18 cellular contexts compared by ENCODE assay signal in the genomic region with DNA sequence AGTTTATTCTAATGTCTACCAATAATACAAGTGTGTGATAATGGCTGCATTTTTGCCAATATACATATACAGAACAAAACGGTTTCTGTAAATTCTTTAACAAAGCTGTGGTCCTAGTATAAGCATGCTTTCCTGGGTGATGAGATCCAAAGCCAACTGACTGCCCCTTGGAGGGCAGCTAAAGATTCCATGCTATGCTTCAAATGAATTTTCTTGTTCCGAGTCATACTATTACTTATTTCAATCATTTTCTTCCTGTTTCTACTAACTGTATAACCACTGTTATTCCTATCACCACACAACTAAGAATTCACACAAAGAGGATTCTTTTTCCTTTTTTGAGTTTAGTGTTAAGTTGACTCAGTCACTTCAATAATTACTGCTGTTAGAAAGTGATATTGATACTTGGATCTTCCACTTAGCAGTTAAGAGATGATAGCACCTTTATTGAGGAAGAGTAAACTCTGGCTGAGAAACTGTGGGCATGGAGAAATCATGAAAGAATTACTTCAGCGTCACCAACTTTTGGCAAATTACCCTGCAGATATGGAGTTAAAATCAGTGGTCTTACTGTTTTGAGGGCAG.
DNase-seq lines count a peak whose midpoint lies in the region; ATAC-seq and TF ChIP-seq lines count a peak whose summit lies in the region.
"Had no signal": no experiment of that assay in that cellular context is flagged by ENCODE, and none has a peak within 500 bp of the region (broad histone marks: within the 10 kb centered on the region; RNA-seq: fewer than 3 reads in every experiment).

No MANE protein-coding gene starts in this region.

- TF ChIP-seq CTCF in GM23338 (conservative IDR thresholded peaks at IDR 0.05; ENCODE audit: low read depth in 2 of 2) (no peak), foreskin fibroblast (IDR thresholded peaks at IDR 0.05; ENCODE audit: low read depth, low read length) (no peak), uterus (IDR thresholded peaks at IDR 0.05) (no peak), gastroesophageal sphincter (IDR thresholded peaks at IDR 0.05) (no peak)

- TF ChIP-seq EP300 in gastroesophageal sphincter (IDR thresholded peaks at IDR 0.05), result no peak

- DNase-seq in GM23338 (ENCODE audit: low spot score) (no peak), foreskin fibroblast (peak; percentile 23 to 66), uterus (no peak), UCSD-AML1 (lab: John Stamatoyannopoulos, UW; ENCODE audit: unreplicated experiment) (no peak)
- DNase-seq in stimulated activated effector memory CD8-positive, alpha-beta T cell treated with anti-CD3 and anti-CD28 coated beads, Interleukin-12 subunit alpha, Interleukin-12 subunit beta, amount 100 ng/mL, for 72 hours (ENCODE audit: low spot score in 2 of 2), result no peak
- DNase-seq: activated naive CD8-positive, alpha-beta T cell treated with anti-CD3 and anti-CD28 coated beads, Interleukin-2, amount 10 ng/mL, durations not matched to agents 7 days and 5 days; activated T-cell treated with anti-CD3 and anti-CD28 coated beads, Interleukin-2, amount 50 U/mL, for 72 hours; Calu3; glutamatergic neuron; GOT3; left ventricle myocardium superior; NCI-H146; NCI-H345; stimulated activated naive CD4-positive, alpha-beta T cell; thyroid gland had no signal

- no peaks in the 10 kb centered on the region; the same call in 2 of the 3 replicates for H3K9me3 Mint-ChIP-seq in GM23338
- no peaks in the 10 kb centered on the region for H3K9me3 Mint-ChIP-seq in activated T-helper 17 cell treated with anti-CD3 and anti-CD28 coated beads, Interleukin-2, amount 50 U/mL, for 72 hours
- H3K9me3 Mint-ChIP-seq in stimulated activated effector memory CD8-positive, alpha-beta T cell treated with anti-CD3 and anti-CD28 coated beads, Interleukin-12 subunit alpha, Interleukin-12 subunit beta, amount 100 ng/mL, for 72 hours, result no peaks in the 10 kb centered on the region
- H3K9me3 Mint-ChIP-seq: activated naive CD8-positive, alpha-beta T cell treated with anti-CD3 and anti-CD28 coated beads, Interleukin-2, amount 10 ng/mL, durations not matched to agents 7 days and 5 days; activated T-cell treated with anti-CD3 and anti-CD28 coated beads, Interleukin-2, amount 50 U/mL, for 72 hours had no signal

- no peaks in the 10 kb centered on the region for H3K4me1 Mint-ChIP-seq in GM23338
- H3K4me1 Mint-ChIP-seq in activated T-helper 17 cell treated with anti-CD3 and anti-CD28 coated beads, Interleukin-2, amount 50 U/mL, for 72 hours, result no peaks in the 10 kb centered on the region
- peaks cover 6% of the 10 kb centered on the region for H3K4me1 Mint-ChIP-seq in stimulated activated effector memory CD8-positive, alpha-beta T cell treated with anti-CD3 and anti-CD28 coated beads, Interleukin-12 subunit alpha, Interleukin-12 subunit beta, amount 100 ng/mL, for 72 hours
- H3K4me1 Mint-ChIP-seq: activated naive CD8-positive, alpha-beta T cell treated with anti-CD3 and anti-CD28 coated beads, Interleukin-2, amount 10 ng/mL, durations not matched to agents 7 days and 5 days had no signal

- H4K20me1 ChIP-seq in GM23338 (replicated peaks; ENCODE audit: insufficient read depth), result no peaks in the 10 kb centered on the region

- peak overlapping the region; percentile 80; the same call in 1 of the 2 replicates for H2AFZ ChIP-seq in GM23338

- H3K4me3 Mint-ChIP-seq in GM23338, result no peak overlapping the region
- H3K4me3 Mint-ChIP-seq in activated T-helper 17 cell treated with anti-CD3 and anti-CD28 coated beads, Interleukin-2, amount 50 U/mL, for 72 hours, result no peak overlapping the region
- H3K4me3 Mint-ChIP-seq in stimulated activated effector memory CD8-positive, alpha-beta T cell treated with anti-CD3 and anti-CD28 coated beads, Interleukin-12 subunit alpha, Interleukin-12 subunit beta, amount 100 ng/mL, for 72 hours, result no peak overlapping the region
- H3K4me3 Mint-ChIP-seq: activated naive CD8-positive, alpha-beta T cell treated with anti-CD3 and anti-CD28 coated beads, Interleukin-2, amount 10 ng/mL, durations not matched to agents 7 days and 5 days had no signal

- H3F3A ChIP-seq in GM23338 (replicated peaks; ENCODE audit: low read depth), result no peaks in the 10 kb centered on the region

- H3K27ac ChIP-seq in GM23338 (ENCODE audit: low read depth), result no peak overlapping the region; the same call in 1 of the 2 replicates
- H3K27ac ChIP-seq in uterus, result no peak overlapping the region
- no peak overlapping the region for H3K27ac ChIP-seq in gastroesophageal sphincter
- H3K27ac ChIP-seq: SK-N-MC, thyroid gland had no signal

- H3K4me3 ChIP-seq in GM23338, result no peak overlapping the region
- no peak overlapping the region for H3K4me3 ChIP-seq in foreskin fibroblast (ENCODE audit: low read depth in 1 of 2, low read length in 2 of 2)
- H3K4me3 ChIP-seq in uterus, result no peak overlapping the region
- H3K4me3 ChIP-seq in gastroesophageal sphincter, result no peak overlapping the region
- H3K4me3 ChIP-seq: SK-N-MC, thyroid gland had no signal

- no peaks in the 10 kb centered on the region for H3K79me2 ChIP-seq in GM23338 (replicated peaks; ENCODE audit: insufficient read depth)

- ATAC-seq in GM23338, result no peak
- ATAC-seq in activated T-helper 17 cell treated with anti-CD3 and anti-CD28 coated beads, Interleukin-2, amount 50 U/mL, for 72 hours (replicated peaks), result peak; percentile 11
- ATAC-seq in stimulated activated effector memory CD8-positive, alpha-beta T cell treated with anti-CD3 and anti-CD28 coated beads, Interleukin-12 subunit alpha, Interleukin-12 subunit beta, amount 100 ng/mL, for 72 hours, result peak; percentile 55
- no peak for ATAC-seq in gastroesophageal sphincter
- ATAC-seq: left ventricle myocardium superior had no signal

- H3K36me3 ChIP-seq in GM23338 (ENCODE audit: insufficient read depth), result no peaks in the 10 kb centered on the region
- H3K36me3 ChIP-seq in uterus, result no peaks in the 10 kb centered on the region
- no peaks in the 10 kb centered on the region for H3K36me3 ChIP-seq in gastroesophageal sphincter
- H3K36me3 ChIP-seq: thyroid gland had no signal

- intact Hi-C loops in uterus (cut with DNase I; ENCODE audit: low total_unique reads), result no loop called here

- no peaks in the 10 kb centered on the region for H3K9me2 ChIP-seq in GM23338 (ENCODE audit: insufficient read depth)

- H3K4me1 ChIP-seq in GM23338 (ENCODE audit: insufficient read depth), result no peaks in the 10 kb centered on the region
- no peaks in the 10 kb centered on the region for H3K4me1 ChIP-seq in uterus
- peaks cover 0 to 15% (median 4%) of the 10 kb centered on the region in 3 donors for H3K4me1 ChIP-seq in gastroesophageal sphincter
- H3K4me1 ChIP-seq: thyroid gland had no signal

- H3K27me3 Mint-ChIP-seq in GM23338 (ENCODE audit: insufficient read depth, low read depth, poor library complexity), result peaks cover 2% of the 10 kb centered on the region
- H3K27me3 Mint-ChIP-seq in activated T-helper 17 cell treated with anti-CD3 and anti-CD28 coated beads, Interleukin-2, amount 50 U/mL, for 72 hours, result peaks cover 8% of the 10 kb centered on the region

- peak overlapping the region; percentile 2; the same call in 1 of the 2 replicates for H3K27ac Mint-ChIP-seq in GM23338
- no peak overlapping the region for H3K27ac Mint-ChIP-seq in activated T-helper 17 cell treated with anti-CD3 and anti-CD28 coated beads, Interleukin-2, amount 50 U/mL, for 72 hours
- H3K27ac Mint-ChIP-seq in stimulated activated effector memory CD8-positive, alpha-beta T cell treated with anti-CD3 and anti-CD28 coated beads, Interleukin-12 subunit alpha, Interleukin-12 subunit beta, amount 100 ng/mL, for 72 hours, result no peak overlapping the region
- H3K27ac Mint-ChIP-seq: activated naive CD8-positive, alpha-beta T cell treated with anti-CD3 and anti-CD28 coated beads, Interleukin-2, amount 10 ng/mL, durations not matched to agents 7 days and 5 days; activated T-cell treated with anti-CD3 and anti-CD28 coated beads, Interleukin-2, amount 50 U/mL, for 72 hours had no signal

- WGBS in gastroesophageal sphincter (ENCODE audit: low coverage in 1 of 2), 2 donors, result 51 to 55% methylated on average over 2 to 3 of the region's 3 CpGs

- no peaks in the 10 kb centered on the region for H3K36me3 Mint-ChIP-seq in GM23338 (ENCODE audit: low read depth)
- H3K36me3 Mint-ChIP-seq in activated T-helper 17 cell treated with anti-CD3 and anti-CD28 coated beads, Interleukin-2, amount 50 U/mL, for 72 hours (ENCODE audit: low read depth), result no peaks in the 10 kb centered on the region
- H3K36me3 Mint-ChIP-seq in stimulated activated effector memory CD8-positive, alpha-beta T cell treated with anti-CD3 and anti-CD28 coated beads, Interleukin-12 subunit alpha, Interleukin-12 subunit beta, amount 100 ng/mL, for 72 hours, result no peaks in the 10 kb centered on the region
- H3K36me3 Mint-ChIP-seq: activated naive CD8-positive, alpha-beta T cell treated with anti-CD3 and anti-CD28 coated beads, Interleukin-2, amount 10 ng/mL, durations not matched to agents 7 days and 5 days had no signal

- TF ChIP-seq POLR2A in uterus (IDR thresholded peaks at IDR 0.05) (no peak), gastroesophageal sphincter (IDR thresholded peaks at IDR 0.05) (no peak)

- H3K9me3 ChIP-seq in uterus, result no peaks in the 10 kb centered on the region
- H3K9me3 ChIP-seq in gastroesophageal sphincter, result no peaks in the 10 kb centered on the region
- H3K9me3 ChIP-seq: thyroid gland had no signal

- no peaks in the 10 kb centered on the region for H3K27me3 ChIP-seq in GM23338 (ENCODE audit: insufficient read depth)
- no peaks in the 10 kb centered on the region for H3K27me3 ChIP-seq in uterus
- H3K27me3 ChIP-seq in gastroesophageal sphincter, result no peaks in the 10 kb centered on the region
- H3K27me3 ChIP-seq: thyroid gland had no signal

- H3K4me2 ChIP-seq in GM23338, result no peak overlapping the region

TF ChIP-seq in GM23338, 12 proteins besides CTCF, POLR2A, EP300 and RAD21:
- TF ChIP-seq, protein P1, sequence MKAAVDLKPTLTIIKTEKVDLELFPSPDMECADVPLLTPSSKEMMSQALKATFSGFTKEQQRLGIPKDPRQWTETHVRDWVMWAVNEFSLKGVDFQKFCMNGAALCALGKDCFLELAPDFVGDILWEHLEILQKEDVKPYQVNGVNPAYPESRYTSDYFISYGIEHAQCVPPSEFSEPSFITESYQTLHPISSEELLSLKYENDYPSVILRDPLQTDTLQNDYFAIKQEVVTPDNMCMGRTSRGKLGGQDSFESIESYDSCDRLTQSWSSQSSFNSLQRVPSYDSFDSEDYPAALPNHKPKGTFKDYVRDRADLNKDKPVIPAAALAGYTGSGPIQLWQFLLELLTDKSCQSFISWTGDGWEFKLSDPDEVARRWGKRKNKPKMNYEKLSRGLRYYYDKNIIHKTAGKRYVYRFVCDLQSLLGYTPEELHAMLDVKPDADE (IDR thresholded peaks at IDR 0.05), result no peak
- TF ChIP-seq NANOG (IDR thresholded peaks at IDR 0.05; ENCODE audit: borderline replicate concordance) (no peak), ZNF114 (CRISPR knock-in tag; IDR thresholded peaks at IDR 0.05) (no peak), EZH2 (IDR thresholded peaks at IDR 0.05; ENCODE audit: low read depth, unreplicated experiment) (no peak), EZH2phosphoT487 (IDR thresholded peaks at IDR 0.05; ENCODE audit: unreplicated experiment) (no peak), JUNB (IDR thresholded peaks at IDR 0.05; ENCODE audit: unreplicated experiment) (no peak)

Comparison
In these comparisons a context has a peak if more than half of its experiments do, and no peak if none do; other contexts are left out.
1. ATAC-seq: peak in activated T-helper 17 cell treated with anti-CD3 and anti-CD28 coated beads, Interleukin-2, amount 50 U/mL, for 72 hours (single experiment) and stimulated activated effector memory CD8-positive, alpha-beta T cell treated with anti-CD3 and anti-CD28 coated beads, Interleukin-12 subunit alpha, Interleukin-12 subunit beta, amount 100 ng/mL, for 72 hours (single experiment); none in GM23338 (single experiment) and gastroesophageal sphincter (single experiment).
2. DNase-seq: peak in foreskin fibroblast (2 of 2); none in GM23338 (single experiment), stimulated activated effector memory CD8-positive, alpha-beta T cell treated with anti-CD3 and anti-CD28 coated beads, Interleukin-12 subunit alpha, Interleukin-12 subunit beta, amount 100 ng/mL, for 72 hours (0 of 2), uterus (0 of 2) and UCSD-AML1 (single experiment).